In the genomic region with DNA sequence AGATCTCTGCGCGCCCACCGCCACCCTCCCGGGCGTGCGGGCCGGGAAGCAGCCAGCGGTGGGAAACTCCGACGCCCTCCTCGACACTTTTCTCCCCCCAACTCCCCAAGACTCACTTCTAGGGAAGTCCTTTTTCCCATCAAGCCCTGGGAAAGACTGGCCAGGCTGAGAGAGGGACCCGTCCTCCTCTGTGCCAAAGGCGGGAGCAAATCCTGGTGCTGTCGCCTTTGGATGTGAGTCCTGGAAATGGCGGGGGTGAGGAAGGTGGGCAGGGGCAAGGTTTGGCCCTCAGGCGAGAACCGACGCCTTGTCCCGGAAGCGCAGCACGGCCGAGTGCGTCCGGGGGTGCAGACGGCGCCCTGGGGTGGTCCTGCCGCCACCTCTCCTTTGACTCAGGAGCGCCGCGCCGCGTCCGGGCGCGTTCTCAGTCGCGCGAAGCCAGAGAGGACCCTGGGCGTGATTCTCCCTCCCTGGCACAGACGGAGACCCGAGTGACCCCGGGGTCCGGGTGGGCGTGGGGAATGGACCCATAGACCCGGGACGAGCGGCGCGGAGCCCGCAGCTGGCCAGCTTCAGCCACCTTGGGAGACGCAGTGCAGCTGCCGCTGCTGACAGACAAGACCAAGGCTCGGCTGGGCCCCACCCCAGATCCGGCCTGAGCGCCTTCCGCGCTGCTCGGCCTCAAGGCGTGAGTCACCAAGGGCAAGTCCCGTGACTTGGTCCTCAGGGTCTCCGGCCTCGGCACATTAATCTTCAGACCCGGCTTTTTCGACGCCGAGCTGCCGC, we compare ENCODE assay signal across 1 cellular context.
TF ChIP-seq lines count a peak whose summit lies in the region.

No MANE protein-coding gene starts in this region.

TF ChIP-seq in HepG2, 621 proteins besides CTCF, POLR2A, EP300 and RAD21 (continued from another document and continues in another):
- TF ChIP-seq, protein P1, sequence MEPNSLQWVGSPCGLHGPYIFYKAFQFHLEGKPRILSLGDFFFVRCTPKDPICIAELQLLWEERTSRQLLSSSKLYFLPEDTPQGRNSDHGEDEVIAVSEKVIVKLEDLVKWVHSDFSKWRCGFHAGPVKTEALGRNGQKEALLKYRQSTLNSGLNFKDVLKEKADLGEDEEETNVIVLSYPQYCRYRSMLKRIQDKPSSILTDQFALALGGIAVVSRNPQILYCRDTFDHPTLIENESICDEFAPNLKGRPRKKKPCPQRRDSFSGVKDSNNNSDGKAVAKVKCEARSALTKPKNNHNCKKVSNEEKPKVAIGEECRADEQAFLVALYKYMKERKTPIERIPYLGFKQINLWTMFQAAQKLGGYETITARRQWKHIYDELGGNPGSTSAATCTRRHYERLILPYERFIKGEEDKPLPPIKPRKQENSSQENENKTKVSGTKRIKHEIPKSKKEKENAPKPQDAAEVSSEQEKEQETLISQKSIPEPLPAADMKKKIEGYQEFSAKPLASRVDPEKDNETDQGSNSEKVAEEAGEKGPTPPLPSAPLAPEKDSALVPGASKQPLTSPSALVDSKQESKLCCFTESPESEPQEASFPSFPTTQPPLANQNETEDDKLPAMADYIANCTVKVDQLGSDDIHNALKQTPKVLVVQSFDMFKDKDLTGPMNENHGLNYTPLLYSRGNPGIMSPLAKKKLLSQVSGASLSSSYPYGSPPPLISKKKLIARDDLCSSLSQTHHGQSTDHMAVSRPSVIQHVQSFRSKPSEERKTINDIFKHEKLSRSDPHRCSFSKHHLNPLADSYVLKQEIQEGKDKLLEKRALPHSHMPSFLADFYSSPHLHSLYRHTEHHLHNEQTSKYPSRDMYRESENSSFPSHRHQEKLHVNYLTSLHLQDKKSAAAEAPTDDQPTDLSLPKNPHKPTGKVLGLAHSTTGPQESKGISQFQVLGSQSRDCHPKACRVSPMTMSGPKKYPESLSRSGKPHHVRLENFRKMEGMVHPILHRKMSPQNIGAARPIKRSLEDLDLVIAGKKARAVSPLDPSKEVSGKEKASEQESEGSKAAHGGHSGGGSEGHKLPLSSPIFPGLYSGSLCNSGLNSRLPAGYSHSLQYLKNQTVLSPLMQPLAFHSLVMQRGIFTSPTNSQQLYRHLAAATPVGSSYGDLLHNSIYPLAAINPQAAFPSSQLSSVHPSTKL (CRISPR knock-in tag; IDR thresholded peaks at IDR 0.05): peak; percentile 49
- TF ChIP-seq FUBP1 (CRISPR knock-in tag; IDR thresholded peaks at IDR 0.05; ENCODE audit: borderline replicate concordance): no peak
- peak; percentile 68; the same call in 1 of the 2 replicates for TF ChIP-seq ZNF234 (CRISPR knock-in tag; conservative IDR thresholded peaks at IDR 0.05)
- TF ChIP-seq ZFP62 (CRISPR knock-in tag; IDR thresholded peaks at IDR 0.05): no peak
- no peak for TF ChIP-seq MAFG (CRISPR knock-in tag; IDR thresholded peaks at IDR 0.05)
- no peak for TF ChIP-seq ZNF513 (CRISPR knock-in tag; conservative IDR thresholded peaks at IDR 0.05)
- TF ChIP-seq ZBTB43 (CRISPR knock-in tag; conservative IDR thresholded peaks at IDR 0.05): no peak; the same call in 1 of the 2 replicates
- peak; percentile 77 for TF ChIP-seq TBX2 (CRISPR knock-in tag; IDR thresholded peaks at IDR 0.05; ENCODE audit: borderline replicate concordance)
- TF ChIP-seq ZNF253 (CRISPR knock-in tag; IDR thresholded peaks at IDR 0.05; ENCODE audit: borderline replicate concordance): peak; percentile 18; the same call in 1 of the 2 replicates
- no peak for TF ChIP-seq NPAS2 (CRISPR knock-in tag; IDR thresholded peaks at IDR 0.05; ENCODE audit: borderline replicate concordance)
- TF ChIP-seq SP5 (CRISPR knock-in tag; IDR thresholded peaks at IDR 0.05; ENCODE audit: borderline replicate concordance, low read depth): no peak
- peak; percentile 71; the same call in 1 of the 2 replicates for TF ChIP-seq SNAPC2 (CRISPR knock-in tag; IDR thresholded peaks at IDR 0.05)
- TF ChIP-seq FOXC1 (CRISPR knock-in tag; IDR thresholded peaks at IDR 0.05; ENCODE audit: borderline replicate concordance): peak; percentile 50; the same call in 1 of the 2 replicates
- peak; percentile 92 for TF ChIP-seq ZNF709 (CRISPR knock-in tag; IDR thresholded peaks at IDR 0.05)
- no peak for TF ChIP-seq NFYC (CRISPR knock-in tag; IDR thresholded peaks at IDR 0.05)
- TF ChIP-seq ARNTL (CRISPR knock-in tag; IDR thresholded peaks at IDR 0.05): peak; percentile 52; the same call in 1 of the 2 replicates
- TF ChIP-seq ISX (CRISPR knock-in tag; conservative IDR thresholded peaks at IDR 0.05): 0 out of 2 replicates have a peak, but pooled peaks have one; percentile 23
- TF ChIP-seq KDM1A (CRISPR knock-in tag; IDR thresholded peaks at IDR 0.05): no peak
- TF ChIP-seq ZEB1 (IDR thresholded peaks at IDR 0.05; ENCODE audit: insufficient replicate concordance, low read depth): no peak
- TF ChIP-seq ZNF484 (CRISPR knock-in tag; IDR thresholded peaks at IDR 0.05; ENCODE audit: borderline replicate concordance, low read depth): no peak
- no peak for TF ChIP-seq PLRG1 (conservative IDR thresholded peaks at IDR 0.05)
- TF ChIP-seq HNF1B (CRISPR knock-in tag; IDR thresholded peaks at IDR 0.05): peak; percentile 88
- TF ChIP-seq SPEN (CRISPR knock-in tag; IDR thresholded peaks at IDR 0.05; ENCODE audit: low read depth): peak; percentile 14; the same call in 1 of the 2 replicates
- no peak for TF ChIP-seq MLLT10 (CRISPR knock-in tag; IDR thresholded peaks at IDR 0.05)
- TF ChIP-seq TP53 (CRISPR knock-in tag; conservative IDR thresholded peaks at IDR 0.05): peak; percentile 69; the same call in 1 of the 2 replicates
- TF ChIP-seq RXRB (CRISPR knock-in tag; IDR thresholded peaks at IDR 0.05; ENCODE audit: borderline replicate concordance): no peak; the same call in 1 of the 2 replicates
- TF ChIP-seq NFYB (CRISPR knock-in tag; IDR thresholded peaks at IDR 0.05): no peak; the same call in 1 of the 2 replicates
- TF ChIP-seq, protein P2, sequence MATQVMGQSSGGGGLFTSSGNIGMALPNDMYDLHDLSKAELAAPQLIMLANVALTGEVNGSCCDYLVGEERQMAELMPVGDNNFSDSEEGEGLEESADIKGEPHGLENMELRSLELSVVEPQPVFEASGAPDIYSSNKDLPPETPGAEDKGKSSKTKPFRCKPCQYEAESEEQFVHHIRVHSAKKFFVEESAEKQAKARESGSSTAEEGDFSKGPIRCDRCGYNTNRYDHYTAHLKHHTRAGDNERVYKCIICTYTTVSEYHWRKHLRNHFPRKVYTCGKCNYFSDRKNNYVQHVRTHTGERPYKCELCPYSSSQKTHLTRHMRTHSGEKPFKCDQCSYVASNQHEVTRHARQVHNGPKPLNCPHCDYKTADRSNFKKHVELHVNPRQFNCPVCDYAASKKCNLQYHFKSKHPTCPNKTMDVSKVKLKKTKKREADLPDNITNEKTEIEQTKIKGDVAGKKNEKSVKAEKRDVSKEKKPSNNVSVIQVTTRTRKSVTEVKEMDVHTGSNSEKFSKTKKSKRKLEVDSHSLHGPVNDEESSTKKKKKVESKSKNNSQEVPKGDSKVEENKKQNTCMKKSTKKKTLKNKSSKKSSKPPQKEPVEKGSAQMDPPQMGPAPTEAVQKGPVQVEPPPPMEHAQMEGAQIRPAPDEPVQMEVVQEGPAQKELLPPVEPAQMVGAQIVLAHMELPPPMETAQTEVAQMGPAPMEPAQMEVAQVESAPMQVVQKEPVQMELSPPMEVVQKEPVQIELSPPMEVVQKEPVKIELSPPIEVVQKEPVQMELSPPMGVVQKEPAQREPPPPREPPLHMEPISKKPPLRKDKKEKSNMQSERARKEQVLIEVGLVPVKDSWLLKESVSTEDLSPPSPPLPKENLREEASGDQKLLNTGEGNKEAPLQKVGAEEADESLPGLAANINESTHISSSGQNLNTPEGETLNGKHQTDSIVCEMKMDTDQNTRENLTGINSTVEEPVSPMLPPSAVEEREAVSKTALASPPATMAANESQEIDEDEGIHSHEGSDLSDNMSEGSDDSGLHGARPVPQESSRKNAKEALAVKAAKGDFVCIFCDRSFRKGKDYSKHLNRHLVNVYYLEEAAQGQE (IDR thresholded peaks at IDR 0.05; ENCODE audit: borderline replicate concordance in 1 of 2, low read depth in 1 of 2, low read length in 2 of 2): peak in 1 of 2 experiments; percentile 28; a peak in 1 of 4 replicates
- TF ChIP-seq ZBTB10 (CRISPR knock-in tag; IDR thresholded peaks at IDR 0.05; ENCODE audit: borderline replicate concordance): peak; percentile 89; the same call in 1 of the 2 replicates
- TF ChIP-seq HNF4G (IDR thresholded peaks at IDR 0.05; ENCODE audit: borderline replicate concordance, low read depth, low read length): no peak
- TF ChIP-seq HNF4G (CRISPR knock-in tag; IDR thresholded peaks at IDR 0.05; ENCODE audit: borderline replicate concordance, low read depth): peak; percentile 22; the same call in 1 of the 2 replicates
- TF ChIP-seq, protein P3, sequence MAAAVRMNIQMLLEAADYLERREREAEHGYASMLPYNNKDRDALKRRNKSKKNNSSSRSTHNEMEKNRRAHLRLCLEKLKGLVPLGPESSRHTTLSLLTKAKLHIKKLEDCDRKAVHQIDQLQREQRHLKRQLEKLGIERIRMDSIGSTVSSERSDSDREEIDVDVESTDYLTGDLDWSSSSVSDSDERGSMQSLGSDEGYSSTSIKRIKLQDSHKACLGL (CRISPR knock-in tag; IDR thresholded peaks at IDR 0.05): peak; percentile 69
- TF ChIP-seq, protein P4, sequence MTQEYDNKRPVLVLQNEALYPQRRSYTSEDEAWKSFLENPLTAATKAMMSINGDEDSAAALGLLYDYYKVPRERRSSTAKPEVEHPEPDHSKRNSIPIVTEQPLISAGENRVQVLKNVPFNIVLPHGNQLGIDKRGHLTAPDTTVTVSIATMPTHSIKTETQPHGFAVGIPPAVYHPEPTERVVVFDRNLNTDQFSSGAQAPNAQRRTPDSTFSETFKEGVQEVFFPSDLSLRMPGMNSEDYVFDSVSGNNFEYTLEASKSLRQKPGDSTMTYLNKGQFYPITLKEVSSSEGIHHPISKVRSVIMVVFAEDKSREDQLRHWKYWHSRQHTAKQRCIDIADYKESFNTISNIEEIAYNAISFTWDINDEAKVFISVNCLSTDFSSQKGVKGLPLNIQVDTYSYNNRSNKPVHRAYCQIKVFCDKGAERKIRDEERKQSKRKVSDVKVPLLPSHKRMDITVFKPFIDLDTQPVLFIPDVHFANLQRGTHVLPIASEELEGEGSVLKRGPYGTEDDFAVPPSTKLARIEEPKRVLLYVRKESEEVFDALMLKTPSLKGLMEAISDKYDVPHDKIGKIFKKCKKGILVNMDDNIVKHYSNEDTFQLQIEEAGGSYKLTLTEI (CRISPR knock-in tag; conservative IDR thresholded peaks at IDR 0.05): no peak
